Comparison of ENCODE assay signal across 1 cellular context in genomic region chr19:40716655-40717324, GRCh38.
TF ChIP-seq lines count a peak whose summit lies in the region.

COQ8B (minus strand) TSS chr19:40716886; CDS start chr19:40714632, 2,254 bp downstream.
ITPKC (plus strand) TSS chr19:40717112; CDS start chr19:40717136, 24 bp downstream.

TF ChIP-seq in K562, 482 proteins besides CTCF, POLR2A, EP300 and RAD21 (continued from another document and continues in another):
- TF ChIP-seq GTF2E2 (tag; IDR thresholded peaks at IDR 0.05) (no peak), KAT7 (CRISPR knock-in tag; IDR thresholded peaks at IDR 0.05; ENCODE audit: borderline replicate concordance) (no peak), ZNF318 (IDR thresholded peaks at IDR 0.05; ENCODE audit: borderline replicate concordance in 1 of 2, low read depth in 1 of 2) (no peak), ZNF551 (CRISPR knock-in tag; IDR thresholded peaks at IDR 0.05) (no peak), ZNF354B (CRISPR knock-in tag; IDR thresholded peaks at IDR 0.05) (no peak), ZC3H4 (CRISPR knock-in tag; IDR thresholded peaks at IDR 0.05; ENCODE audit: borderline replicate concordance) (no peak), JUNB (CRISPR knock-in tag; conservative IDR thresholded peaks at IDR 0.05) (no peak), ZFP30 (CRISPR knock-in tag; IDR thresholded peaks at IDR 0.05; ENCODE audit: borderline replicate concordance) (no peak), EP400 (IDR thresholded peaks at IDR 0.05) (peak; percentile 72), SMAD4 (CRISPR knock-in tag; conservative IDR thresholded peaks at IDR 0.05) (peak; percentile 84), NCOA2 (IDR thresholded peaks at IDR 0.05; ENCODE audit: partially characterized antibody in 2 of 2) (no peak), DPF2 (IDR thresholded peaks at IDR 0.05) (no peak), MED1 (CRISPR knock-in tag; IDR thresholded peaks at IDR 0.05; ENCODE audit: borderline replicate concordance) (no peak), MAX (CRISPR knock-in tag; IDR thresholded peaks at IDR 0.05) (peak; percentile 38; the same call in 1 of the 2 replicates), ZNF511 (CRISPR knock-in tag; IDR thresholded peaks at IDR 0.05) (no peak), BMI1 (IDR thresholded peaks at IDR 0.05; ENCODE audit: low read length) (no peak), E2F4 (CRISPR knock-in tag; IDR thresholded peaks at IDR 0.05; ENCODE audit: low read depth) (no peak), ZBTB33 (CRISPR knock-in tag; IDR thresholded peaks at IDR 0.05) (no peak), STAG1 (CRISPR knock-in tag; IDR thresholded peaks at IDR 0.05; ENCODE audit: borderline replicate concordance) (no peak), TCF3 (CRISPR knock-in tag; IDR thresholded peaks at IDR 0.05) (no peak), HEY1 (CRISPR knock-in tag; IDR thresholded peaks at IDR 0.05; ENCODE audit: borderline replicate concordance) (no peak), ZNF263 (CRISPR knock-in tag; IDR thresholded peaks at IDR 0.05; ENCODE audit: borderline replicate concordance) (peak; percentile 58; the same call in 1 of the 2 replicates), SAFB (IDR thresholded peaks at IDR 0.05; ENCODE audit: borderline replicate concordance, low read depth, low read length) (no peak), ZNF764 (CRISPR knock-in tag; IDR thresholded peaks at IDR 0.05; ENCODE audit: low read depth) (0 out of 2 replicates have a peak, but pooled peaks have one; percentile 58), FOXP4 (CRISPR knock-in tag; IDR thresholded peaks at IDR 0.05; ENCODE audit: borderline replicate concordance) (no peak), CEBPG (CRISPR knock-in tag; IDR thresholded peaks at IDR 0.05) (no peak), CEBPG (tag; conservative IDR thresholded peaks at IDR 0.05 in 1 of 2, IDR thresholded peaks at IDR 0.05 in 1 of 2) (no peak), RUNX1 (IDR thresholded peaks at IDR 0.05; ENCODE audit: low read depth) (no peak), ZNF239 (CRISPR knock-in tag; IDR thresholded peaks at IDR 0.05) (no peak), NR2C2 (CRISPR knock-in tag; IDR thresholded peaks at IDR 0.05) (no peak), NR2C2 (tag; IDR thresholded peaks at IDR 0.05) (peak; percentile 69; the same call in 1 of the 2 replicates), ZNF395 (CRISPR knock-in tag; IDR thresholded peaks at IDR 0.05) (no peak; the same call in 1 of the 2 replicates), TFAP4 (CRISPR knock-in tag; IDR thresholded peaks at IDR 0.05; ENCODE audit: borderline replicate concordance) (no peak; the same call in 1 of the 2 replicates), ADNP (tag; IDR thresholded peaks at IDR 0.05) (peak; percentile 92), NCOA6 (IDR thresholded peaks at IDR 0.05) (no peak), ERF (CRISPR knock-in tag; IDR thresholded peaks at IDR 0.05) (no peak), CBX3 (IDR thresholded peaks at IDR 0.05; ENCODE audit: borderline replicate concordance in 1 of 2, low read length in 2 of 2) (no peak), ZNF644 (tag; IDR thresholded peaks at IDR 0.05; ENCODE audit: low read depth) (no peak), EWSR1 (IDR thresholded peaks at IDR 0.05; ENCODE audit: borderline replicate concordance, low read depth, partially characterized antibody) (no peak), MAFK (IDR thresholded peaks at IDR 0.05; ENCODE audit: low read length) (no peak), ZNF23 (CRISPR knock-in tag; IDR thresholded peaks at IDR 0.05) (no peak), SIN3A (IDR thresholded peaks at IDR 0.05; ENCODE audit: borderline replicate concordance in 2 of 2, control insufficient read depth in 1 of 2, low read depth in 2 of 2, low read length in 2 of 2) (peak; percentile 90 to 98), JUND (IDR thresholded peaks at IDR 0.05; ENCODE audit: borderline replicate concordance, low read depth, low read length) (peak; percentile 39), JUND (tag; IDR thresholded peaks at IDR 0.05; ENCODE audit: borderline replicate concordance, low read depth, low read length) (no peak), SRF (CRISPR knock-in tag; IDR thresholded peaks at IDR 0.05) (peak in 1 of 2 experiments; percentile 60; a peak in 1 of 4 replicates), FOSL1 (tag; conservative IDR thresholded peaks at IDR 0.05) (no peak), SIRT6 (IDR thresholded peaks at IDR 0.05; ENCODE audit: low read depth, low read length) (no peak), HCFC1 (IDR thresholded peaks at IDR 0.05; ENCODE audit: low read depth, low read length) (peak; percentile 30; the same call in 1 of the 2 replicates), PCBP1 (IDR thresholded peaks at IDR 0.05; ENCODE audit: low read depth, low read length, poor library complexity, severe bottlenecking) (peak; percentile 64), XRCC5 (IDR thresholded peaks at IDR 0.05; ENCODE audit: low read depth, low read length) (no peak; the same call in 1 of the 2 replicates)
